ENCODE assay signal across 1 cellular context in the genomic region with DNA sequence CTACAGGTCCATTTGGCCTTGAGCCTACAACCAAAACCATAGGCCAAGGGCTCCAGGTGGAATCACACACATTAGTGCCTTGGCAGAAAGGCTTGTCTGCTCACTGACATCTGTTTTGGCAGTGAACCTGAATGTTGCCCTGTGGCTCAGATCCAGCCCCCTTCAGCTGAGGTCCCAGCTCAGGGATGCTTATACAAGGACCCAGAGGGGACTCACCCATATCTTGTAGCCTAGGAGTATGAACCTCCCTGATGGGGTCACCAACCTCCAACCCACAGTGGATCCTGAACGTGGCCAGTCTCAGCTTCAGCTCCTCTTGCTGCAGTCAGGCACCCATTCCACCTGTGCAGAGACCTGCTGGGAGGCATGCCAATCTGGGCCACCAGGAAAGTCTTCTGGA.
TF ChIP-seq lines count a peak whose summit lies in the region.

No MANE protein-coding gene starts in this region.

TF ChIP-seq in GM23338, 12 proteins besides CTCF, POLR2A, EP300 and RAD21 (continued from another document):
- no peak for TF ChIP-seq POLR2AphosphoS5 (IDR thresholded peaks at IDR 0.05; ENCODE audit: low read depth)
- no peak for TF ChIP-seq ZNF331 (CRISPR knock-in tag; IDR thresholded peaks at IDR 0.05; ENCODE audit: low read depth)
- TF ChIP-seq, protein P1, sequence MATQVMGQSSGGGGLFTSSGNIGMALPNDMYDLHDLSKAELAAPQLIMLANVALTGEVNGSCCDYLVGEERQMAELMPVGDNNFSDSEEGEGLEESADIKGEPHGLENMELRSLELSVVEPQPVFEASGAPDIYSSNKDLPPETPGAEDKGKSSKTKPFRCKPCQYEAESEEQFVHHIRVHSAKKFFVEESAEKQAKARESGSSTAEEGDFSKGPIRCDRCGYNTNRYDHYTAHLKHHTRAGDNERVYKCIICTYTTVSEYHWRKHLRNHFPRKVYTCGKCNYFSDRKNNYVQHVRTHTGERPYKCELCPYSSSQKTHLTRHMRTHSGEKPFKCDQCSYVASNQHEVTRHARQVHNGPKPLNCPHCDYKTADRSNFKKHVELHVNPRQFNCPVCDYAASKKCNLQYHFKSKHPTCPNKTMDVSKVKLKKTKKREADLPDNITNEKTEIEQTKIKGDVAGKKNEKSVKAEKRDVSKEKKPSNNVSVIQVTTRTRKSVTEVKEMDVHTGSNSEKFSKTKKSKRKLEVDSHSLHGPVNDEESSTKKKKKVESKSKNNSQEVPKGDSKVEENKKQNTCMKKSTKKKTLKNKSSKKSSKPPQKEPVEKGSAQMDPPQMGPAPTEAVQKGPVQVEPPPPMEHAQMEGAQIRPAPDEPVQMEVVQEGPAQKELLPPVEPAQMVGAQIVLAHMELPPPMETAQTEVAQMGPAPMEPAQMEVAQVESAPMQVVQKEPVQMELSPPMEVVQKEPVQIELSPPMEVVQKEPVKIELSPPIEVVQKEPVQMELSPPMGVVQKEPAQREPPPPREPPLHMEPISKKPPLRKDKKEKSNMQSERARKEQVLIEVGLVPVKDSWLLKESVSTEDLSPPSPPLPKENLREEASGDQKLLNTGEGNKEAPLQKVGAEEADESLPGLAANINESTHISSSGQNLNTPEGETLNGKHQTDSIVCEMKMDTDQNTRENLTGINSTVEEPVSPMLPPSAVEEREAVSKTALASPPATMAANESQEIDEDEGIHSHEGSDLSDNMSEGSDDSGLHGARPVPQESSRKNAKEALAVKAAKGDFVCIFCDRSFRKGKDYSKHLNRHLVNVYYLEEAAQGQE (IDR thresholded peaks at IDR 0.05; ENCODE audit: unreplicated experiment) = no peak
- no peak for TF ChIP-seq EZH2phosphoT487 (IDR thresholded peaks at IDR 0.05; ENCODE audit: unreplicated experiment)
- no peak for TF ChIP-seq ZNF114 (CRISPR knock-in tag; IDR thresholded peaks at IDR 0.05)
- TF ChIP-seq NANOG (IDR thresholded peaks at IDR 0.05; ENCODE audit: borderline replicate concordance) = no peak
